ENCODE assay signal across 1 cellular context in genomic region chr5:74240783-74241750, GRCh38.
TF ChIP-seq lines count a peak whose summit lies in the region.

No MANE protein-coding gene starts in this region.

TF ChIP-seq in HCT116, 20 proteins besides CTCF, POLR2A, EP300 and RAD21 (continued from another document):
- TF ChIP-seq ZBTB33 (IDR thresholded peaks at IDR 0.05; ENCODE audit: extremely low read depth, insufficient replicate concordance, low read length), result no peak
- TF ChIP-seq, protein P1, sequence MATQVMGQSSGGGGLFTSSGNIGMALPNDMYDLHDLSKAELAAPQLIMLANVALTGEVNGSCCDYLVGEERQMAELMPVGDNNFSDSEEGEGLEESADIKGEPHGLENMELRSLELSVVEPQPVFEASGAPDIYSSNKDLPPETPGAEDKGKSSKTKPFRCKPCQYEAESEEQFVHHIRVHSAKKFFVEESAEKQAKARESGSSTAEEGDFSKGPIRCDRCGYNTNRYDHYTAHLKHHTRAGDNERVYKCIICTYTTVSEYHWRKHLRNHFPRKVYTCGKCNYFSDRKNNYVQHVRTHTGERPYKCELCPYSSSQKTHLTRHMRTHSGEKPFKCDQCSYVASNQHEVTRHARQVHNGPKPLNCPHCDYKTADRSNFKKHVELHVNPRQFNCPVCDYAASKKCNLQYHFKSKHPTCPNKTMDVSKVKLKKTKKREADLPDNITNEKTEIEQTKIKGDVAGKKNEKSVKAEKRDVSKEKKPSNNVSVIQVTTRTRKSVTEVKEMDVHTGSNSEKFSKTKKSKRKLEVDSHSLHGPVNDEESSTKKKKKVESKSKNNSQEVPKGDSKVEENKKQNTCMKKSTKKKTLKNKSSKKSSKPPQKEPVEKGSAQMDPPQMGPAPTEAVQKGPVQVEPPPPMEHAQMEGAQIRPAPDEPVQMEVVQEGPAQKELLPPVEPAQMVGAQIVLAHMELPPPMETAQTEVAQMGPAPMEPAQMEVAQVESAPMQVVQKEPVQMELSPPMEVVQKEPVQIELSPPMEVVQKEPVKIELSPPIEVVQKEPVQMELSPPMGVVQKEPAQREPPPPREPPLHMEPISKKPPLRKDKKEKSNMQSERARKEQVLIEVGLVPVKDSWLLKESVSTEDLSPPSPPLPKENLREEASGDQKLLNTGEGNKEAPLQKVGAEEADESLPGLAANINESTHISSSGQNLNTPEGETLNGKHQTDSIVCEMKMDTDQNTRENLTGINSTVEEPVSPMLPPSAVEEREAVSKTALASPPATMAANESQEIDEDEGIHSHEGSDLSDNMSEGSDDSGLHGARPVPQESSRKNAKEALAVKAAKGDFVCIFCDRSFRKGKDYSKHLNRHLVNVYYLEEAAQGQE (IDR thresholded peaks at IDR 0.05; ENCODE audit: low read depth), result no peak
- TF ChIP-seq TCF7L2 (IDR thresholded peaks at IDR 0.05; ENCODE audit: borderline replicate concordance, extremely low read depth, insufficient read depth, insufficient read length), result no peak
- no peak for TF ChIP-seq CBX3 (IDR thresholded peaks at IDR 0.05; ENCODE audit: low read depth)
- TF ChIP-seq CEBPB (IDR thresholded peaks at IDR 0.05; ENCODE audit: low read depth), result no peak
- TF ChIP-seq ELF1 (IDR thresholded peaks at IDR 0.05; ENCODE audit: borderline replicate concordance, low read depth), result no peak
- TF ChIP-seq MAX (IDR thresholded peaks at IDR 0.05), result no peak
- TF ChIP-seq SIN3A (IDR thresholded peaks at IDR 0.05; ENCODE audit: low read depth), result no peak
- TF ChIP-seq SP1 (IDR thresholded peaks at IDR 0.05; ENCODE audit: low read depth), result no peak
- TF ChIP-seq SRF (IDR thresholded peaks at IDR 0.05; ENCODE audit: low read depth), result no peak
- TF ChIP-seq FOSL1 (IDR thresholded peaks at IDR 0.05; ENCODE audit: low read depth), result no peak
- no peak for TF ChIP-seq EZH2phosphoT487 (IDR thresholded peaks at IDR 0.05; ENCODE audit: borderline replicate concordance)
- TF ChIP-seq EZH2 (IDR thresholded peaks at IDR 0.05), result no peak
- no peak for TF ChIP-seq YY1 (IDR thresholded peaks at IDR 0.05; ENCODE audit: extremely low read depth, insufficient replicate concordance, low read depth, low read length)
- TF ChIP-seq EGR1 (IDR thresholded peaks at IDR 0.05; ENCODE audit: low read depth), result no peak
- TF ChIP-seq ZFX (IDR thresholded peaks at IDR 0.05), result no peak
- TF ChIP-seq POLR2AphosphoS5 (IDR thresholded peaks at IDR 0.05; ENCODE audit: low read depth, low read length), result no peak
